In genomic region chr17:49828325-49828724, GRCh38 we compare ENCODE assay signal across 13 cellular contexts. TPM values are rescaled to one million over a fixed set of nuclear protein-coding genes. Genes with fewer than 3 reads are reported as not detected.
DNase-seq lines count a peak whose midpoint lies in the region; ATAC-seq and TF ChIP-seq lines count a peak whose summit lies in the region.
"Not testable (repeated sequence)": the region's sequence is repeated elsewhere in the genome, so short reads cannot be mapped to it uniquely, and the experiment has no call there.
"Had no signal": no experiment of that assay in that cellular context is flagged by ENCODE, and none has a peak within 500 bp of the region (broad histone marks: within the 10 kb centered on the region; RNA-seq: fewer than 3 reads in every experiment).

No MANE protein-coding gene starts in this region.

- TF ChIP-seq CTCF in CD14-positive monocyte (IDR thresholded peaks at IDR 0.05); cardiac fibroblast (IDR thresholded peaks at IDR 0.05; ENCODE audit: low read depth, low read length); gastroesophageal sphincter (IDR thresholded peaks at IDR 0.05); lung (IDR thresholded peaks at IDR 0.05; ENCODE audit: control extremely low read depth, extremely low read depth): not testable (repeated sequence)

- H3K27ac ChIP-seq in gastroesophageal sphincter: peak overlapping the region in 2 of 4 donors; percentile 1 to 18
- H3K27ac ChIP-seq in lung (ENCODE audit: low read depth in 1 of 2, low read length in 1 of 2): peak overlapping the region in 1 of 2 donors; percentile 41

- H3K36me3 Mint-ChIP-seq in CD14-positive monocyte: peaks cover 75 to 86% of the 10 kb centered on the region in 2 donors
- not testable (repeated sequence) for H3K36me3 Mint-ChIP-seq in T-helper 17 cell (ENCODE audit: low read depth)
- H3K36me3 Mint-ChIP-seq in activated naive CD4-positive, alpha-beta T cell treated with anti-CD3 and anti-CD28 coated beads, Interleukin-2, amount 10 ng/mL, durations not matched to agents 7 days and 5 days: peaks cover 62% of the 10 kb centered on the region
- peaks cover 36 to 55% of the 10 kb centered on the region in 2 donors for H3K36me3 Mint-ChIP-seq in stimulated activated naive B cell treated with anti-CD40 and anti-IgM and Interleukin-4, amounts not matched to agents 10 μg/mL and 1 μg/mL and 100 μg/mL, for 72 hours

- not testable (repeated sequence) for H3K9me3 ChIP-seq in T-helper 17 cell (ENCODE audit: control insufficient read depth, low read length, poor library complexity, severe bottlenecking); gastroesophageal sphincter; lung (ENCODE audit: control insufficient read depth in 2 of 2, insufficient read depth in 1 of 2, low read length in 1 of 2)

- not testable (repeated sequence) for H3K4me3 ChIP-seq in cardiac fibroblast (replicated peaks in 1 of 2; ENCODE audit: low read depth in 2 of 2, low read length in 2 of 2); gastroesophageal sphincter; lung

- not testable (repeated sequence) for H3K27me3 Mint-ChIP-seq in CD14-positive monocyte (ENCODE audit: low read depth in 3 of 3); T-helper 17 cell; activated naive CD4-positive, alpha-beta T cell treated with anti-CD3 and anti-CD28 coated beads, Interleukin-2, amount 10 ng/mL, durations not matched to agents 7 days and 5 days; stimulated activated naive B cell treated with anti-CD40 and anti-IgM and Interleukin-4, amounts not matched to agents 10 μg/mL and 1 μg/mL and 100 μg/mL, for 72 hours

- intact Hi-C loops in CD14-positive monocyte (cut with micrococcal nuclease): not testable (repeated sequence)

- H3K4me1 Mint-ChIP-seq in CD14-positive monocyte: peaks cover 33% of the 10 kb centered on the region
- not testable (repeated sequence) for H3K4me1 Mint-ChIP-seq in T-helper 17 cell; activated naive CD4-positive, alpha-beta T cell treated with anti-CD3 and anti-CD28 coated beads, Interleukin-2, amount 10 ng/mL, durations not matched to agents 7 days and 5 days; stimulated activated naive B cell treated with anti-CD40 and anti-IgM and Interleukin-4, amounts not matched to agents 10 μg/mL and 1 μg/mL and 100 μg/mL, for 72 hours

- H3K4me1 ChIP-seq in gastroesophageal sphincter: peaks cover 0 to 28% (median 0%) of the 10 kb centered on the region in 3 donors
- H3K4me1 ChIP-seq in lung (ENCODE audit: control insufficient read depth in 2 of 2, insufficient read depth in 2 of 2, low read length in 2 of 2): not testable (repeated sequence)

- not testable (repeated sequence) for TF ChIP-seq EP300 in gastroesophageal sphincter (IDR thresholded peaks at IDR 0.05)

- not testable (repeated sequence) for ATAC-seq in T-helper 17 cell; stimulated activated naive B cell treated with anti-CD40 and anti-IgM and Interleukin-4, amounts not matched to agents 10 μg/mL and 1 μg/mL and 100 μg/mL, for 72 hours (replicated peaks)
- ATAC-seq in gastroesophageal sphincter (peak; percentile 60), lung (ENCODE audit: insufficient read depth, low FRiP score) (peak; percentile 39)

- WGBS in gastroesophageal sphincter (ENCODE audit: low coverage in 1 of 2), 2 donors: 0 to 16% methylated on average over 2 of the region's 2 CpGs
- 24 to 33% methylated on average over 2 of the region's 2 CpGs for WGBS in lung, 2 donors

- H3K27me3 ChIP-seq in gastroesophageal sphincter; lung (ENCODE audit: control insufficient read depth, insufficient read depth): not testable (repeated sequence)

- peak overlapping the region in 1 of 2 donors; percentile 69 for H3K4me3 Mint-ChIP-seq in CD14-positive monocyte
- not testable (repeated sequence) for H3K4me3 Mint-ChIP-seq in T-helper 17 cell; activated naive CD4-positive, alpha-beta T cell treated with anti-CD3 and anti-CD28 coated beads, Interleukin-2, amount 10 ng/mL, durations not matched to agents 7 days and 5 days; stimulated activated naive B cell treated with anti-CD40 and anti-IgM and Interleukin-4, amounts not matched to agents 10 μg/mL and 1 μg/mL and 100 μg/mL, for 72 hours

- not testable (repeated sequence) for H3K9me3 Mint-ChIP-seq in CD14-positive monocyte; activated naive CD4-positive, alpha-beta T cell treated with anti-CD3 and anti-CD28 coated beads, Interleukin-2, amount 10 ng/mL, durations not matched to agents 7 days and 5 days; stimulated activated naive B cell treated with anti-CD40 and anti-IgM and Interleukin-4, amounts not matched to agents 10 μg/mL and 1 μg/mL and 100 μg/mL, for 72 hours

- H3K36me3 ChIP-seq in gastroesophageal sphincter (peaks cover 19 to 94% of the 10 kb centered on the region in 2 donors), lung (ENCODE audit: control insufficient read depth in 2 of 2, insufficient read depth in 2 of 2, low read length in 2 of 2) (peaks cover 31% of the 10 kb centered on the region in 2 donors)

- TF ChIP-seq POLR2A in gastroesophageal sphincter (IDR thresholded peaks at IDR 0.05): not testable (repeated sequence)

- H3K27ac Mint-ChIP-seq in CD14-positive monocyte (peak overlapping the region; percentile 76 to 93 (median 89)), T-helper 17 cell (peak overlapping the region; percentile 47)
- H3K27ac Mint-ChIP-seq in activated naive CD4-positive, alpha-beta T cell treated with anti-CD3 and anti-CD28 coated beads, Interleukin-2, amount 10 ng/mL, durations not matched to agents 7 days and 5 days: peak overlapping the region; percentile 20
- H3K27ac Mint-ChIP-seq in stimulated activated naive B cell treated with anti-CD40 and anti-IgM and Interleukin-4, amounts not matched to agents 10 μg/mL and 1 μg/mL and 100 μg/mL, for 72 hours: peak overlapping the region; percentile 68

- CTCF ChIA-PET in activated naive CD4-positive, alpha-beta T cell treated with anti-CD3 and anti-CD28 coated beads, Interleukin-2, amount 10 ng/mL, durations not matched to agents 7 days and 5 days (lab: Charles Lee): not testable (repeated sequence)

- not testable (repeated sequence) for DNase-seq in CD14-positive monocyte (ENCODE audit: low spot score); T-helper 17 cell; activated naive CD4-positive, alpha-beta T cell treated with anti-CD3 and anti-CD28 coated beads, Interleukin-2, amount 10 ng/mL, durations not matched to agents 7 days and 5 days; lung (ENCODE audit: low spot score); stimulated activated naive B cell treated with anti-CD40 and anti-IgM and Interleukin-4, amounts not matched to agents 10 μg/mL and 1 μg/mL and 100 μg/mL, for 72 hours
- peak; percentile 25 for DNase-seq in HT1080 (ENCODE audit: low read depth)
- peak; percentile 54 to 67 for DNase-seq in cardiac fibroblast (ENCODE audit: low read depth in 2 of 2)

RNA-seq across cellular contexts. Expression of gene TAC4, which starts 19.5 kb away (rescaled TPM):
- polyA plus RNA-seq in CD14-positive monocyte: not detected
- 0.20 TPM in 1 of 2 replicates, not detected in the other for total RNA-seq in HT1080 (2014; rRNA removed; shearing (Covaris generic))
- not detected in 2 replicates for polyA plus RNA-seq in HT1080 (2015; cell fraction: cytosol; rRNA removed)
- not detected in 2 replicates for polyA plus RNA-seq in HT1080 (2015; cell fraction: nucleus; rRNA removed)
- total RNA-seq in T-helper 17 cell: not detected
- total RNA-seq in gastroesophageal sphincter: not detected
- total RNA-seq in lung: not detected
- not detected for polyA plus RNA-seq in lung
- total RNA-seq: foreskin keratinocyte, G401, H7, occipital lobe, subcutaneous adipose tissue had no signal
- polyA plus RNA-seq: foreskin keratinocyte had no signal

RNA-seq across cellular contexts. Expression of gene KAT7, which starts 39.8 kb away (rescaled TPM):
- polyA plus RNA-seq in CD14-positive monocyte (10 to 100 TPM; 17.5 to 28.1 TPM), lung (10 to 100 TPM in 1 of 2 donors, 1 to 10 TPM in 1; 8.7 to 12.4 TPM)
- total RNA-seq in HT1080 (2014; rRNA removed; shearing (Covaris generic)): 26.6 and 27.9 TPM in 2 replicates
- 18.2 and 21.4 TPM in 2 replicates for polyA plus RNA-seq in HT1080 (2015; cell fraction: cytosol; rRNA removed)
- polyA plus RNA-seq in HT1080 (2015; cell fraction: nucleus; rRNA removed): 30.3 and 31.2 TPM in 2 replicates
- total RNA-seq in T-helper 17 cell (100 to 1,000 TPM; 191 to 201 TPM), gastroesophageal sphincter (10 to 100 TPM; 37.7 to 54.1 (median 46.1) TPM), lung (10 to 100 TPM; 59.0 to 87.5 TPM)

Comparison
In these comparisons a context has a peak if more than half of its experiments do, and no peak if none do; other contexts are left out.
1. H3K27ac Mint-ChIP-seq: peak in every context shown above with its lines; median percentile 89 in CD14-positive monocyte; 68 in stimulated activated naive B cell treated with anti-CD40 and anti-IgM and Interleukin-4, amounts not matched to agents 10 μg/mL and 1 μg/mL and 100 μg/mL, for 72 hours; 47 in T-helper 17 cell; 20 in activated naive CD4-positive, alpha-beta T cell treated with anti-CD3 and anti-CD28 coated beads, Interleukin-2, amount 10 ng/mL, durations not matched to agents 7 days and 5 days.